ENCODE assay signal across 11 cellular contexts in the genomic region with DNA sequence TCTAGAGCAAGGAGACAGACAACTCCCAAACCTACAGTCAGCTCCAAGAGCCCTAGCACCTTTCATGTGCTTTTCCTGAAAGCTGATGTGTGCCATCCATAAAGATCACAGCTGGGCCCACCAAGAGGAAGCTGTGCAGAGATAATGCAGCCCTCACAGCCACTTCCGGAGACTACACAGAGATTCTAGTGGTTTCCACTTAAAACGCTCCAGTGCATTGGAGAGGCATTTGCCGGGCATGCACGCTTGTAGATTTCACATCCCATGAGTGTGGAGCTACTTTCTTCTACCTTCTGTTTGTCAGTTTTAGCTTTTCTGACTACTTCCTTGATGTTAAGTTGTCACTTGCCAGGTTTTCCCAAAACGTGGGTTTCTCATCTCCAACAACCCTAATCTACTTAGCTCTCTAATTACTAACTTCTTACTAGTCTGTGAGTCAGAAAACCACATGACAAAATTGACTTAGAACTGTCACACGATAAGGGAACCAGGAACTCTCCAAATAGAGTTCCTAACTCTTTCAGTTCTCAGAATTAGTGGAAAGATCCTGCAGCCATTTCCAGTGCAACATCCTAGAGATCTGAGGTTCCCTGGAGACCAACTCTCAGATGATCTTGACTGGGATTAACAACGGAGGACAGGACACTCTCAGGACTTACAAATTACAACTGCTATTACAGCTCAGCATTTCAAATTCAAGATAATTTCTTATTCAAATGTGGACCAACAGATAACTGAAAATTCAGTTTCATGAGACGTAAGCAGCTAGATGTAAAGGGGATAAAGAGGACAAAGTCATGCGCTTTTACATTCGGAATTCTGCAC. TPM values are rescaled to one million over a fixed set of nuclear protein-coding genes. Genes with fewer than 3 reads are reported as not detected.
A peak's percentile ranks its signal among the peaks of the same experiment; 100 is the strongest.
DNase-seq lines count a peak whose midpoint lies in the region; ATAC-seq, FAIRE-seq and TF ChIP-seq lines count a peak whose summit lies in the region.
"Had no signal": no experiment of that assay in that cellular context is flagged by ENCODE, and none has a peak within 500 bp of the region (broad histone marks: within the 10 kb centered on the region; RNA-seq: fewer than 3 reads in every experiment).

No MANE protein-coding gene starts in this region.

- no peak overlapping the region for H2AFZ ChIP-seq in HepG2 (ENCODE audit: low read length)

- no peak for FAIRE-seq in HepG2 (lab: Jason Lieb, UNC)

- no peaks in the 10 kb centered on the region; a peak in 1 of 22 replicates for H4K20me1 ChIP-seq in BLaER1 treated with 17β-estradiol and CSF1 and Interleukin-3, amounts not matched to agents 10 nM and 100 nM
- no peaks in the 10 kb centered on the region for H4K20me1 ChIP-seq in HepG2 (ENCODE audit: insufficient read depth, low read length)

- H3K27me3 ChIP-seq in BLaER1 treated with 17β-estradiol and CSF1 and Interleukin-3, amounts not matched to agents 10 nM and 100 nM = no peaks in the 10 kb centered on the region
- H3K27me3 ChIP-seq in HL-60 (ENCODE audit: insufficient read depth, poor library complexity, severe bottlenecking) (no peaks in the 10 kb centered on the region), HepG2 (ENCODE audit: control insufficient read depth in 1 of 2, insufficient read depth in 2 of 2, low read length in 2 of 2) (no peaks in the 10 kb centered on the region), MG63 (no peaks in the 10 kb centered on the region)

- peak overlapping the region; percentile 62 to 90 (median 76) for H3K4me2 ChIP-seq in BLaER1 treated with 17β-estradiol and CSF1 and Interleukin-3, amounts not matched to agents 10 nM and 100 nM
- peak overlapping the region; percentile 28 for H3K4me2 ChIP-seq in HepG2 (ENCODE audit: low read depth, low read length)

- DNase-seq in HL-60 (ENCODE audit: low read depth in 1 of 2, low spot score in 1 of 2) = peak in 1 of 2 experiments; percentile 68
- peak; percentile 70 for DNase-seq in RPMI7951 (ENCODE audit: low read depth)
- DNase-seq in HepG2 (ENCODE audit: low spot score) = no peak
- DNase-seq in MG63 = no peak
- no peak for DNase-seq in activated gamma-delta T cell treated with Interleukin-2 at 50 U/mL for 16 hours
- no peak for DNase-seq in stimulated activated CD4-positive, alpha-beta T cell treated with anti-CD3 and anti-CD28 coated beads, Interleukin-4, amount 100 ng/mL, for 4 hours
- no peak for DNase-seq in NCI-H82 treated with DMSO at 0.1 percent for 48 hours (lab: John Stamatoyannopoulos, UW; ENCODE audit: unreplicated experiment)
- DNase-seq: EL had no signal

- intact Hi-C loops in HepG2 (cut with micrococcal nuclease; ENCODE audit: unreplicated experiment) = no loop called here

- ATAC-seq in HepG2 = no peak

- peak overlapping the region; percentile 13 to 76 (median 70); a peak in 19 of 22 replicates for H3K27ac ChIP-seq in BLaER1 treated with 17β-estradiol and CSF1 and Interleukin-3, amounts not matched to agents 10 nM and 100 nM
- H3K27ac ChIP-seq in HL-60 (replicated peaks) = peak overlapping the region; percentile 57
- no peak overlapping the region for H3K27ac ChIP-seq in HepG2 (ENCODE audit: extremely low read length, insufficient read depth, low read length)
- H3K27ac ChIP-seq: coronary artery had no signal

- 45% methylated on average over 10 of the region's 10 CpGs for WGBS in HepG2 (ENCODE audit: low lambda C conversion rate)

- no peaks in the 10 kb centered on the region for H3K79me2 ChIP-seq in HepG2 (ENCODE audit: insufficient read depth, low read length)

- peak overlapping the region in 5 of 10 experiments; percentile 5 to 22 (median 16); a peak in 5 of 20 replicates for H3K4me3 ChIP-seq in BLaER1 treated with 17β-estradiol and CSF1 and Interleukin-3, amounts not matched to agents 10 nM and 100 nM
- no peak overlapping the region for H3K4me3 ChIP-seq in HL-60 (replicated peaks; ENCODE audit: insufficient read depth, low read length)
- H3K4me3 ChIP-seq in HepG2 (replicated peaks in 1 of 3; ENCODE audit: insufficient read depth in 1 of 3, low read depth in 2 of 3, low read length in 3 of 3) = no peak overlapping the region
- H3K4me3 ChIP-seq in MG63 = no peak overlapping the region
- H3K4me3 ChIP-seq: coronary artery had no signal

- POLR2A ChIA-PET in HepG2 (lab: Yijun Ruan, JAX) = no interaction called here

- H3K9me3 ChIP-seq in BLaER1 treated with 17β-estradiol and CSF1 and Interleukin-3, amounts not matched to agents 10 nM and 100 nM (replicated peaks in 1 of 11) = peaks cover 0 to 10% (median 0%) of the 10 kb centered on the region in 11 experiments; a peak in 1 of 22 replicates
- H3K9me3 ChIP-seq in HepG2 (ENCODE audit: low read length) (no peaks in the 10 kb centered on the region), MG63 (no peaks in the 10 kb centered on the region)

- BruUV-seq in HepG2 (replicated peaks; lab: Mats Ljungman, UMichigan) = no TSS peak

- H3K9ac ChIP-seq in BLaER1 treated with 17β-estradiol and CSF1 and Interleukin-3, amounts not matched to agents 10 nM and 100 nM = peak overlapping the region in 10 of 11 experiments; percentile 2 to 55 (median 44); a peak in 13 of 22 replicates
- H3K9ac ChIP-seq in HepG2 (ENCODE audit: insufficient read depth, low read depth, low read length) = no peak overlapping the region

- in situ Hi-C loops in HepG2 (cut with HindIII; ENCODE audit: extremely low pct_ligation_motif_present, low pct_unique_long_range_greater_than_20kb) = no loop called here

- peaks cover 0 to 23% (median 0%) of the 10 kb centered on the region in 11 experiments; a peak in 4 of 22 replicates for H3K36me3 ChIP-seq in BLaER1 treated with 17β-estradiol and CSF1 and Interleukin-3, amounts not matched to agents 10 nM and 100 nM
- no peaks in the 10 kb centered on the region for H3K36me3 ChIP-seq in HepG2 (replicated peaks in 1 of 2; ENCODE audit: control insufficient read depth in 1 of 2, insufficient read depth in 2 of 2, low read length in 2 of 2)
- peaks cover 2% of the 10 kb centered on the region; the same call in 1 of the 2 replicates for H3K36me3 ChIP-seq in MG63

- TF ChIP-seq CTCF in HL-60 (IDR thresholded peaks at IDR 0.05; ENCODE audit: insufficient read depth, low read length) (no peak), HepG2 (CRISPR knock-in tag; IDR thresholded peaks at IDR 0.05) (no peak)

- TF ChIP-seq POLR2A in HepG2 (IDR thresholded peaks at IDR 0.05; ENCODE audit: insufficient read depth in 1 of 2, low read depth in 2 of 2, low read length in 2 of 2) = no peak

- peaks cover 26 to 91% (median 57%) of the 10 kb centered on the region in 10 experiments for H3K4me1 ChIP-seq in BLaER1 treated with 17β-estradiol and CSF1 and Interleukin-3, amounts not matched to agents 10 nM and 100 nM
- peaks cover 34% of the 10 kb centered on the region for H3K4me1 ChIP-seq in HepG2 (ENCODE audit: insufficient read depth, low read length)

- CTCF ChIA-PET in HepG2 (lab: Yijun Ruan, JAX; ENCODE audit: low intra/inter-chr PET ratio, low total read pairs) = no interaction called here

- no peak for TF ChIP-seq RAD21 in HepG2 (CRISPR knock-in tag; IDR thresholded peaks at IDR 0.05)

- TF ChIP-seq EP300 in HepG2 (IDR thresholded peaks at IDR 0.05; ENCODE audit: low read depth in 2 of 2, low read length in 2 of 2) (no peak), HepG2 (CRISPR knock-in tag; IDR thresholded peaks at IDR 0.05; ENCODE audit: borderline replicate concordance) (no peak)

TF ChIP-seq in HepG2, 621 proteins besides CTCF, POLR2A, EP300 and RAD21 (continues in another document):
- no peak for TF ChIP-seq GZF1 (CRISPR knock-in tag; IDR thresholded peaks at IDR 0.05)

RNA-seq across cellular contexts. Expression of gene PMP22, which starts 28.6 kb away (rescaled TPM):
- total RNA-seq in RPMI7951 (2014; rRNA removed; shearing (Covaris generic)) = 62.1 and 64.6 TPM in 2 replicates
- 3.0 and 5.7 TPM in 2 replicates for total RNA-seq in HepG2 (2016; rRNA removed; fragmentation: Illumina TruSeq; extraction: Trizol)
- total RNA-seq in HepG2 (2016; cell fraction: cytosol; rRNA removed; fragmentation: Illumina TruSeq; extraction: Trizol; ENCODE audit: low read depth) = 1.5 and 1.9 TPM in 2 replicates
- total RNA-seq in HepG2 (2016; cell fraction: insoluble cytoplasmic fraction; rRNA removed; fragmentation: Illumina TruSeq; extraction: Trizol) = 3.5 and 5.4 TPM in 2 replicates
- 3.1 and 3.8 TPM in 2 replicates for total RNA-seq in HepG2 (2016; cell fraction: membrane; rRNA removed; fragmentation: Illumina TruSeq; extraction: Trizol)
- total RNA-seq in HepG2 (2016; cell fraction: nucleus; rRNA removed; fragmentation: Illumina TruSeq; extraction: Trizol) = 6.1 and 6.3 TPM in 2 replicates
- polyA plus RNA-seq in HepG2 (2011; rRNA removed) = 5.0 and 6.2 TPM in 2 replicates
- polyA plus RNA-seq in HepG2 (2011; cell fraction: cytosol; rRNA removed) = 4.9 and 5.8 TPM in 2 replicates
- 1.8 TPM in 2 replicates for polyA plus RNA-seq in HepG2 (2011; cell fraction: nucleus; rRNA removed)
- 2.1 and 2.7 TPM in 2 replicates for polyA plus RNA-seq in HepG2 (2012)
- polyA plus RNA-seq in HepG2 (2016; cell fraction: cytosol; fragmentation: Illumina TruSeq; extraction: Trizol; ENCODE audit: low read depth) = 1.7 TPM in 2 replicates
- polyA plus RNA-seq in HepG2 (2016; cell fraction: insoluble cytoplasmic fraction; fragmentation: Illumina TruSeq; extraction: Trizol; ENCODE audit: low read depth) = 4.9 and 5.5 TPM in 2 replicates
- 2.7 and 3.3 TPM in 2 replicates for polyA plus RNA-seq in HepG2 (2016; cell fraction: membrane; fragmentation: Illumina TruSeq; extraction: Trizol; ENCODE audit: low read depth)
- 11.9 and 12.2 TPM in 2 replicates for polyA plus RNA-seq in HepG2 (2016; cell fraction: nucleus; fragmentation: Illumina TruSeq; extraction: Trizol; ENCODE audit: insufficient read depth, low read depth)
- polyA minus RNA-seq in HepG2 (2011; rRNA and poly(A)+ RNA removed; ENCODE audit: low replicate concordance) = 34.6 and 99.7 TPM in 2 replicates
- 4.0 and 4.3 TPM in 2 replicates for polyA minus RNA-seq in HepG2 (2011; cell fraction: cytosol; rRNA and poly(A)+ RNA removed)
- 3.0 and 3.1 TPM in 2 replicates for polyA minus RNA-seq in HepG2 (2011; cell fraction: nucleus; rRNA and poly(A)+ RNA removed)
- 1.4 and 8.9 TPM in 2 replicates for total RNA-seq in MG63 (2014; rRNA removed; shearing (Covaris generic); ENCODE audit: low replicate concordance)
- total RNA-seq: T-helper 1 cell treated with Interleukin-12 subunit alpha and Interleukin-12 subunit beta and Interleukin-4 antibody, amounts not matched to agents 30 ng/mL and 1 ng/mL, for 36 hours had no signal
